ENCODE assay signal across 8 cellular contexts in genomic region chr12:44317651-44318126, GRCh38.
DNase-seq lines count a peak whose midpoint lies in the region; ATAC-seq and TF ChIP-seq lines count a peak whose summit lies in the region.

No MANE protein-coding gene starts in this region.

- H3K36me3 ChIP-seq in Peyer's patch: no peaks in the 10 kb centered on the region
- no peaks in the 10 kb centered on the region for H3K36me3 ChIP-seq in hepatocyte (replicated peaks; ENCODE audit: insufficient read depth, low read depth)
- no peaks in the 10 kb centered on the region for H3K36me3 ChIP-seq in stomach

- no peak overlapping the region for H3K4me2 ChIP-seq in hepatocyte

- H4K20me1 ChIP-seq in hepatocyte (ENCODE audit: insufficient read depth, poor library complexity, severe bottlenecking): no peaks in the 10 kb centered on the region

- peak; percentile 23 for DNase-seq in G401 (ENCODE audit: low spot score)
- peak in 1 of 3 donors; percentile 31 for DNase-seq in Peyer's patch
- DNase-seq in hepatocyte (ENCODE audit: low spot score): peak; percentile 43
- DNase-seq in stomach: no peak
- no peak for DNase-seq in activated CD4-positive, CD25-positive, alpha-beta regulatory T cell treated with anti-CD3 and anti-CD28 coated beads, Interleukin-2, amount 50 U/mL, for 72 hours
- no peak for DNase-seq in epidermal melanocyte (ENCODE audit: insufficient read length, low spot score)

- ATAC-seq in GM21360 (IDR thresholded peaks at IDR 0.05; ENCODE audit: unreplicated experiment): peak; percentile 83
- peak; percentile 74 for ATAC-seq in HG03521 (IDR thresholded peaks at IDR 0.05; ENCODE audit: unreplicated experiment)

- peak in 4 of 6 experiments; percentile 16 to 52 (median 40) for TF ChIP-seq CTCF in Peyer's patch (IDR thresholded peaks at IDR 0.05)
- TF ChIP-seq CTCF in hepatocyte (IDR thresholded peaks at IDR 0.05; ENCODE audit: poor library complexity): peak; percentile 53
- TF ChIP-seq CTCF in stomach (IDR thresholded peaks at IDR 0.05): peak in 3 of 7 experiments; percentile 9 to 23 (median 21)

- no peak overlapping the region for H3K4me3 ChIP-seq in Peyer's patch
- H3K4me3 ChIP-seq in hepatocyte: no peak overlapping the region
- H3K4me3 ChIP-seq in stomach: no peak overlapping the region

- no peaks in the 10 kb centered on the region for H3K9me3 ChIP-seq in Peyer's patch
- peaks cover 4% of the 10 kb centered on the region for H3K9me3 ChIP-seq in hepatocyte (ENCODE audit: low read depth)
- peaks cover 0 to 2% (median 0%) of the 10 kb centered on the region in 4 donors for H3K9me3 ChIP-seq in stomach

- no peak for TF ChIP-seq EP300 in stomach (IDR thresholded peaks at IDR 0.05)

- no peaks in the 10 kb centered on the region for H3K79me2 ChIP-seq in hepatocyte

- no peaks in the 10 kb centered on the region for H3K4me1 ChIP-seq in Peyer's patch
- H3K4me1 ChIP-seq in hepatocyte (ENCODE audit: insufficient read depth): peaks cover 3% of the 10 kb centered on the region
- no peaks in the 10 kb centered on the region for H3K4me1 ChIP-seq in stomach

- WGBS in hepatocyte (ENCODE audit: low lambda C conversion rate, missing lambda C conversion rate): 76% methylated on average over 7 of the region's 7 CpGs
- WGBS in stomach, 5 donors: 73 to 77% (median 74%) methylated on average over 7 of the region's 7 CpGs

- H3K9me2 ChIP-seq in hepatocyte (replicated peaks; ENCODE audit: insufficient read depth): no peaks in the 10 kb centered on the region

- no peak overlapping the region for H2AFZ ChIP-seq in hepatocyte

- TF ChIP-seq POLR2A in Peyer's patch (IDR thresholded peaks at IDR 0.05): no peak
- TF ChIP-seq POLR2A in stomach (IDR thresholded peaks at IDR 0.05): no peak

- intact Hi-C loops in stomach (cut with DNase I; ENCODE audit: low total_unique reads): no loop called here

- H3K27ac ChIP-seq in Peyer's patch: no peak overlapping the region
- no peak overlapping the region for H3K27ac ChIP-seq in hepatocyte
- no peak overlapping the region for H3K27ac ChIP-seq in stomach

- in situ Hi-C loops in G401 (cut with HindIII; ENCODE audit: low sequenced_read_pairs): no loop called here

- H3K27me3 ChIP-seq in Peyer's patch: no peaks in the 10 kb centered on the region
- no peaks in the 10 kb centered on the region for H3K27me3 ChIP-seq in hepatocyte
- no peaks in the 10 kb centered on the region for H3K27me3 ChIP-seq in stomach

Comparison
In these comparisons a context has a peak if more than half of its experiments do, and no peak if none do; other contexts are left out.
1. DNase-seq: peak in G401 (single experiment) and hepatocyte (single experiment); none in stomach (single experiment), activated CD4-positive, CD25-positive, alpha-beta regulatory T cell treated with anti-CD3 and anti-CD28 coated beads, Interleukin-2, amount 50 U/mL, for 72 hours (single experiment) and epidermal melanocyte (single experiment).